In genomic region chr16:31886227-31886626, GRCh38 we compare ENCODE assay signal across 22 cellular contexts.
"Had no signal": no experiment of that assay in that cellular context is flagged by ENCODE, and none has a peak within 500 bp of the region (broad histone marks: within the 10 kb centered on the region; RNA-seq: fewer than 3 reads in every experiment).

No MANE protein-coding gene starts in this region.

- H3K4me3 Mint-ChIP-seq: endodermal cell; T-helper 2 cell treated with Interferon-gamma antibody and Interleukin-4, amounts not matched to agents 5 μg/mL and 100 μg/mL, for 36 hours had no signal

- H3K4me3 ChIP-seq: breast epithelium, colonic mucosa, gastroesophageal sphincter, ovary, psoas muscle, right atrium auricular region, spleen, suprapubic skin, tibial nerve had no signal

- ATAC-seq: gastroesophageal sphincter; left cardiac atrium; natural killer cell treated with Interleukin-12 subunit alpha and Interleukin-12 subunit beta and Interleukin-15 and Interleukin-18, amount 100 ng/mL, for 72 hours; psoas muscle had no signal

- DNase-seq: activated CD4-positive, alpha-beta T cell treated with anti-CD3 and anti-CD28 coated beads, Interleukin-2, amount 50 U/mL, for 48 hours; activated CD4-positive, CD25-positive, alpha-beta regulatory T cell treated with anti-CD3 and anti-CD28 coated beads, Interleukin-2, amount 50 U/mL, for 72 hours; activated effector memory CD4-positive, alpha-beta T cell treated with anti-CD3 and anti-CD28 coated beads, Interleukin-2, amount 50 U/mL, for 16 hours; activated naive CD4-positive, alpha-beta T cell treated with anti-CD3 and anti-CD28 coated beads, Interleukin-2, amount 50 U/mL, for 16 hours; activated T-cell treated with anti-CD3 and anti-CD28 coated beads, Interleukin-2, amount 50 U/mL, for 72 hours; colonic mucosa; endodermal cell; head of caudate nucleus; hypothalamus; left cardiac atrium; ovary; psoas muscle; spleen; stimulated activated CD4-positive, alpha-beta T cell treated with anti-CD3 and anti-CD28 coated beads, Interleukin-4, amount 100 ng/mL, for 24 hours had no signal

- H3K27me3 Mint-ChIP-seq: natural killer cell treated with Interleukin-12 subunit alpha and Interleukin-12 subunit beta and Interleukin-15 and Interleukin-18, amount 100 ng/mL, for 72 hours; stimulated activated naive CD8-positive, alpha-beta T cell treated with anti-CD3 and anti-CD28 coated beads, Interleukin-15, Interleukin-2, amounts not matched to agents 100 ng/mL and 50 ng/mL, for 24 hours had no signal

- H3K27ac Mint-ChIP-seq: endodermal cell; T-helper 2 cell treated with Interferon-gamma antibody and Interleukin-4, amounts not matched to agents 5 μg/mL and 100 μg/mL, for 36 hours had no signal

- H3K36me3 ChIP-seq: breast epithelium, ovary had no signal

- H3K4me1 ChIP-seq: breast epithelium, colonic mucosa, psoas muscle had no signal

- H3K27me3 ChIP-seq: breast epithelium, colonic mucosa, gastroesophageal sphincter, ovary, right atrium auricular region, spleen, suprapubic skin, tibial nerve had no signal

- H3K4me1 Mint-ChIP-seq: endodermal cell had no signal

- H3K9me3 ChIP-seq: breast epithelium, colonic mucosa, gastroesophageal sphincter, ovary, psoas muscle, right atrium auricular region, suprapubic skin had no signal
